ENCODE assay signal across 8 cellular contexts in the genomic region with DNA sequence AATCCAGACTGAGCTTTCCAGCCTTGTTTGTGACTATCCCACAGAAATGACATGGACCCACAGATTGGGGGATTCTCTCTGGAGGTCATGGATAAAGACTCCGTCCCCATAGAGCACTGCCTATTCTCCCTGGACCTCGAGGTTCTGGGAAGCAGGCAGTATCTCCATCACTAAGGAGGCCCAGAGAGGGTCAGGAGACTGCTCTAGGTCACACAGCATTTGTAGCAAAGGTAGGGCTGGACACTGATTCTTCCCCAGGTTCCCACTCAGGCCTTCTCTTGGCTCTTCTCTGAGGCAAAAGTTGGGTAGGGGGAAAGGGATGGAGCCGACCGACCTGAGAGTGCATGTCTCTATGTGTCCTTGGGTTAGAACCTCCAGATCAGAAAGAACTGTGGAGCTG.
"Had no signal": no experiment of that assay in that cellular context is flagged by ENCODE, and none has a peak within 500 bp of the region (broad histone marks: within the 10 kb centered on the region; RNA-seq: fewer than 3 reads in every experiment).

No MANE protein-coding gene starts in this region.

- H3K4me1 ChIP-seq: HAP-1 had no signal

- H3K4me1 Mint-ChIP-seq: IgD-negative memory B cell had no signal

- H2AFZ ChIP-seq: GM23248 had no signal

- H3K27me3 Mint-ChIP-seq: IgD-negative memory B cell had no signal

- H3K27ac ChIP-seq: GM23248 had no signal

- DNase-seq: GM23248, GOT3, H7, KG1 had no signal

- H3K9ac ChIP-seq: GM23248 had no signal

- ATAC-seq: HCT116 had no signal

- FAIRE-seq: HTR-8/SVneo had no signal

- H3K9me3 ChIP-seq: HAP-1 had no signal

- H3K4me3 ChIP-seq: GM23248, HAP-1 had no signal
